ENCODE assay signal across 8 cellular contexts in genomic region chr20:30579824-30580438, GRCh38.
DNase-seq lines count a peak whose midpoint lies in the region; ATAC-seq, FAIRE-seq and TF ChIP-seq lines count a peak whose summit lies in the region.
"Not testable (repeated sequence)": the region's sequence is repeated elsewhere in the genome, so short reads cannot be mapped to it uniquely, and the experiment has no call there.

No MANE protein-coding gene starts in this region.

- not testable (repeated sequence) for H3K27me3 ChIP-seq in PC-9 (ENCODE audit: insufficient read depth, low read depth); K562 (ENCODE audit: control insufficient read depth in 2 of 2, insufficient read depth in 2 of 2, low read length in 2 of 2); thyroid gland

- peak overlapping the region; percentile 56 for H3K27ac ChIP-seq in PC-9
- peak overlapping the region; percentile 70 for H3K27ac ChIP-seq in K562 (ENCODE audit: extremely low read depth, low read depth, low read length)
- peak overlapping the region in 1 of 2 donors; percentile 59 for H3K27ac ChIP-seq in kidney (ENCODE audit: low read depth in 2 of 2, low read length in 2 of 2)
- H3K27ac ChIP-seq in thyroid gland = peak overlapping the region in 2 of 3 donors; percentile 59 to 61

- peak overlapping the region; percentile 67 for H3K4me3 ChIP-seq in PC-9
- H3K4me3 ChIP-seq in K562 = peak overlapping the region; percentile 51
- H3K4me3 ChIP-seq in kidney (ENCODE audit: low read length in 2 of 2) = peak overlapping the region; percentile 67 to 72
- H3K4me3 ChIP-seq in thyroid gland (replicated peaks in 1 of 3) = peak overlapping the region in 1 of 3 donors; percentile 39

- H3F3A ChIP-seq in PC-9 (ENCODE audit: insufficient read depth, low read depth) = not testable (repeated sequence)

- H2AFZ ChIP-seq in PC-9 (peak overlapping the region; percentile 87), K562 (ENCODE audit: low read depth, low read length) (peak overlapping the region; percentile 98)

- H3K9me2 ChIP-seq in PC-9 (ENCODE audit: insufficient read depth) = not testable (repeated sequence)

- in situ Hi-C loops in K562 (cut with MboI) = not testable (repeated sequence)

- not testable (repeated sequence) for FAIRE-seq in K562 (lab: Jason Lieb, UNC); kidney (lab: Jason Lieb, UNC)

- H3K4me1 ChIP-seq in PC-9 (replicated peaks; ENCODE audit: insufficient read depth); K562 (replicated peaks in 1 of 2; ENCODE audit: control insufficient read depth in 2 of 2, insufficient read depth in 2 of 2, low read length in 2 of 2); kidney (ENCODE audit: control insufficient read depth in 1 of 2, insufficient read depth in 1 of 2, low read depth in 1 of 2, low read length in 2 of 2); thyroid gland: not testable (repeated sequence)

- POLR2A ChIA-PET in PC-9 (lab: Charles Lee; ENCODE audit: unreplicated experiment); K562 (lab: Yijun Ruan, JAX): not testable (repeated sequence)

- peak overlapping the region; percentile 85 for H3K4me2 ChIP-seq in PC-9
- peak overlapping the region; percentile 74 for H3K4me2 ChIP-seq in K562 (ENCODE audit: insufficient read depth, low read length)

- H3K9me1 ChIP-seq in K562 (ENCODE audit: control insufficient read depth, insufficient read depth, low read length) = not testable (repeated sequence)

- H3K36me3 ChIP-seq in PC-9 (ENCODE audit: low read depth); K562 (ENCODE audit: control insufficient read depth, insufficient read depth, low read length); kidney (ENCODE audit: control insufficient read depth in 1 of 2, insufficient read depth in 2 of 2, low read length in 2 of 2); thyroid gland: not testable (repeated sequence)

- not testable (repeated sequence) for TF ChIP-seq RAD21 in K562 (CRISPR knock-in tag; conservative IDR thresholded peaks at IDR 0.05 in 1 of 2, IDR thresholded peaks at IDR 0.05 in 1 of 2)

- TF ChIP-seq CTCF in PC-9 (conservative IDR thresholded peaks at IDR 0.05); K562 (IDR thresholded peaks at IDR 0.05 in 2 of 3, conservative IDR thresholded peaks at IDR 0.05 in 1 of 3; ENCODE audit: insufficient read depth in 2 of 3, low read depth in 1 of 3, low read length in 3 of 3); kidney (IDR thresholded peaks at IDR 0.05; ENCODE audit: borderline replicate concordance, extremely low read depth, insufficient read depth); thyroid gland (IDR thresholded peaks at IDR 0.05): not testable (repeated sequence)

- CTCF ChIA-PET in PC-9 (lab: Charles Lee); K562 (lab: Yijun Ruan, JAX; ENCODE audit: low intra/inter-chr PET ratio): not testable (repeated sequence)

- not testable (repeated sequence) for BruUV-seq in PC-9 (replicated peaks; lab: Mats Ljungman, UMichigan); K562 (replicated peaks; lab: Mats Ljungman, UMichigan)

- not testable (repeated sequence) for H4K20me1 ChIP-seq in PC-9 (ENCODE audit: insufficient read depth); K562 (replicated peaks; ENCODE audit: control insufficient read depth, insufficient read depth, low read length)

- not testable (repeated sequence) for H3K9me3 ChIP-seq in PC-9 (ENCODE audit: insufficient read depth, low read depth); K562 (replicated peaks; ENCODE audit: control insufficient read depth, insufficient read depth, low read depth, low read length); kidney (ENCODE audit: control insufficient read depth in 1 of 2, low read length in 2 of 2); thyroid gland

- not testable (repeated sequence) for H3K79me2 ChIP-seq in PC-9 (ENCODE audit: low read depth)
- H3K79me2 ChIP-seq in K562 (ENCODE audit: control insufficient read depth, insufficient read depth, low read length) = peaks cover 16% of the 10 kb centered on the region

- ATAC-seq in K562 = peak; percentile 89

- TF ChIP-seq POLR2A in K562 (conservative IDR thresholded peaks at IDR 0.05) (peak; percentile 52; the same call in 1 of the 2 replicates), thyroid gland (IDR thresholded peaks at IDR 0.05) (peak in 1 of 2 donors; percentile 23)

- intact Hi-C loops in PC-9 (cut with micrococcal nuclease; ENCODE audit: unreplicated experiment); kidney (cut with DNase I); thyroid gland (cut with DNase I): not testable (repeated sequence)
- intact Hi-C loops in K562 (cut with micrococcal nuclease) = loop anchor here (10.0 kb wide), 4 partner anchors 55 to 295 kb away; no protein-coding TSS in a partner anchor

- H3K9ac ChIP-seq in K562 (ENCODE audit: insufficient read depth in 1 of 2, low read depth in 2 of 2, low read length in 2 of 2) = peak overlapping the region; percentile 68 to 78; a peak in 3 of 4 replicates
- not testable (repeated sequence) for H3K9ac ChIP-seq in kidney (ENCODE audit: low read length in 2 of 2)

- TF ChIP-seq EP300 in K562 (IDR thresholded peaks at IDR 0.05; ENCODE audit: low read length) = not testable (repeated sequence)

- 0% methylated on average over 22 of the region's 27 CpGs for WGBS in K562 (ENCODE audit: insufficient coverage, low coverage, missing lambda C conversion rate)
- WGBS in thyroid gland, 2 donors = 1 to 7% methylated on average over 20 to 21 of the region's 27 CpGs

- DNase-seq in DMS 273 treated with DMSO at 0.1 percent for 48 hours (lab: John Stamatoyannopoulos, UW) (peak; percentile 29), M059J (ENCODE audit: low read depth) (peak; percentile 66), PC-9 (peak; percentile 81 to 85), K562 (ENCODE audit: extremely low read depth in 1 of 4, low spot score in 3 of 4) (peak; percentile 50 to 91 (median 50)), fibroblast of peridontal ligament (ENCODE audit: extremely low read depth) (peak; percentile 31), kidney (peak; percentile 79), occipital lobe (lab: John Stamatoyannopoulos, UW) (peak; percentile 88), thyroid gland (peak; percentile 85 to 87)

TF ChIP-seq in K562, 482 proteins besides CTCF, POLR2A, EP300 and RAD21 (continues in another document):
- peak; percentile 73 for TF ChIP-seq ZNF143 (CRISPR knock-in tag; IDR thresholded peaks at IDR 0.05)
- peak; percentile 81 for TF ChIP-seq CREB3L1 (IDR thresholded peaks at IDR 0.05; ENCODE audit: borderline replicate concordance, low read depth)
- peak; percentile 58; the same call in 1 of the 2 replicates for TF ChIP-seq CREM (IDR thresholded peaks at IDR 0.05; ENCODE audit: low read depth)
- TF ChIP-seq, protein P1, sequence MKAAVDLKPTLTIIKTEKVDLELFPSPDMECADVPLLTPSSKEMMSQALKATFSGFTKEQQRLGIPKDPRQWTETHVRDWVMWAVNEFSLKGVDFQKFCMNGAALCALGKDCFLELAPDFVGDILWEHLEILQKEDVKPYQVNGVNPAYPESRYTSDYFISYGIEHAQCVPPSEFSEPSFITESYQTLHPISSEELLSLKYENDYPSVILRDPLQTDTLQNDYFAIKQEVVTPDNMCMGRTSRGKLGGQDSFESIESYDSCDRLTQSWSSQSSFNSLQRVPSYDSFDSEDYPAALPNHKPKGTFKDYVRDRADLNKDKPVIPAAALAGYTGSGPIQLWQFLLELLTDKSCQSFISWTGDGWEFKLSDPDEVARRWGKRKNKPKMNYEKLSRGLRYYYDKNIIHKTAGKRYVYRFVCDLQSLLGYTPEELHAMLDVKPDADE (conservative IDR thresholded peaks at IDR 0.05; ENCODE audit: control insufficient read depth, low read depth, low read length) = peak; percentile 75; the same call in 1 of the 2 replicates
- TF ChIP-seq ATF7 (IDR thresholded peaks at IDR 0.05) = 0 out of 2 replicates have a peak, but pooled peaks have one; percentile 34
- TF ChIP-seq GABPB1 (CRISPR knock-in tag; IDR thresholded peaks at IDR 0.05) = peak; percentile 57; the same call in 1 of the 2 replicates
- TF ChIP-seq PHF8 (IDR thresholded peaks at IDR 0.05; ENCODE audit: borderline replicate concordance, low read length) = peak; percentile 48; the same call in 1 of the 2 replicates
- peak; percentile 51; the same call in 1 of the 2 replicates for TF ChIP-seq MBD2 (IDR thresholded peaks at IDR 0.05; ENCODE audit: borderline replicate concordance, low read depth)
- peak; percentile 27 for TF ChIP-seq KDM5B (IDR thresholded peaks at IDR 0.05; ENCODE audit: insufficient replicate concordance, low read depth, low read length)
- TF ChIP-seq, protein P2, sequence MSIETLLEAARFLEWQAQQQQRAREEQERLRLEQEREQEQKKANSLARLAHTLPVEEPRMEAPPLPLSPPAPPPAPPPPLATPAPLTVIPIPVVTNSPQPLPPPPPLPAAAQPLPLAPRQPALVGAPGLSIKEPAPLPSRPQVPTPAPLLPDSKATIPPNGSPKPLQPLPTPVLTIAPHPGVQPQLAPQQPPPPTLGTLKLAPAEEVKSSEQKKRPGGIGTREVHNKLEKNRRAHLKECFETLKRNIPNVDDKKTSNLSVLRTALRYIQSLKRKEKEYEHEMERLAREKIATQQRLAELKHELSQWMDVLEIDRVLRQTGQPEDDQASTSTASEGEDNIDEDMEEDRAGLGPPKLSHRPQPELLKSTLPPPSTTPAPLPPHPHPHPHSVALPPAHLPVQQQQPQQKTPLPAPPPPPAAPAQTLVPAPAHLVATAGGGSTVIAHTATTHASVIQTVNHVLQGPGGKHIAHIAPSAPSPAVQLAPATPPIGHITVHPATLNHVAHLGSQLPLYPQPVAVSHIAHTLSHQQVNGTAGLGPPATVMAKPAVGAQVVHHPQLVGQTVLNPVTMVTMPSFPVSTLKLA (conservative IDR thresholded peaks at IDR 0.05) = peak; percentile 54 to 72; a peak in 3 of 4 replicates

Comparison
In these comparisons a context has a peak if more than half of its experiments do, and no peak if none do; other contexts are left out.
1. DNase-seq: peak in every context shown above with its lines; median percentile 88 in occipital lobe; 86 in thyroid gland; 83 in PC-9; 79 in kidney; 66 in M059J; 50 in K562; 31 in fibroblast of peridontal ligament; 29 in DMS 273 treated with DMSO at 0.1 percent for 48 hours.